Comparison of ENCODE assay signal across 1 cellular context in genomic region chr14:105349992-105350391, GRCh38.
TF ChIP-seq lines count a peak whose summit lies in the region.

No MANE protein-coding gene starts in this region.

TF ChIP-seq in HepG2, 621 proteins besides CTCF, POLR2A, EP300 and RAD21:
- TF ChIP-seq ZBTB42 (CRISPR knock-in tag; IDR thresholded peaks at IDR 0.05) (no peak), ADNP (CRISPR knock-in tag; IDR thresholded peaks at IDR 0.05) (no peak), RFX5 (IDR thresholded peaks at IDR 0.05; ENCODE audit: low read depth, low read length) (no peak), ZNF20 (CRISPR knock-in tag; IDR thresholded peaks at IDR 0.05) (no peak), ZBTB1 (CRISPR knock-in tag; IDR thresholded peaks at IDR 0.05; ENCODE audit: borderline replicate concordance) (no peak), NFE2 (CRISPR knock-in tag; IDR thresholded peaks at IDR 0.05) (no peak), SMAD1 (CRISPR knock-in tag; IDR thresholded peaks at IDR 0.05; ENCODE audit: borderline replicate concordance, low read depth) (no peak), SIX4 (CRISPR knock-in tag; IDR thresholded peaks at IDR 0.05) (no peak)
- TF ChIP-seq, protein P1, sequence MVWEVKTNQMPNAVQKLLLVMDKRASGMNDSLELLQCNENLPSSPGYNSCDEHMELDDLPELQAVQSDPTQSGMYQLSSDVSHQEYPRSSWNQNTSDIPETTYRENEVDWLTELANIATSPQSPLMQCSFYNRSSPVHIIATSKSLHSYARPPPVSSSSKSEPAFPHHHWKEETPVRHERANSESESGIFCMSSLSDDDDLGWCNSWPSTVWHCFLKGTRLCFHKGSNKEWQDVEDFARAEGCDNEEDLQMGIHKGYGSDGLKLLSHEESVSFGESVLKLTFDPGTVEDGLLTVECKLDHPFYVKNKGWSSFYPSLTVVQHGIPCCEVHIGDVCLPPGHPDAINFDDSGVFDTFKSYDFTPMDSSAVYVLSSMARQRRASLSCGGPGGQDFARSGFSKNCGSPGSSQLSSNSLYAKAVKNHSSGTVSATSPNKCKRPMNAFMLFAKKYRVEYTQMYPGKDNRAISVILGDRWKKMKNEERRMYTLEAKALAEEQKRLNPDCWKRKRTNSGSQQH (CRISPR knock-in tag; IDR thresholded peaks at IDR 0.05; ENCODE audit: low read depth) = no peak
TF ChIP-seq in HepG2: peak in this region for 0.
